29 cellular contexts compared by ENCODE assay signal in genomic region chrX:154797006-154797405, GRCh38. TPM values are rescaled to one million over a fixed set of nuclear protein-coding genes. Genes with fewer than 3 reads are reported as not detected.
DNase-seq lines count a peak whose midpoint lies in the region; ATAC-seq, FAIRE-seq and TF ChIP-seq lines count a peak whose summit lies in the region.
"Had no signal": no experiment of that assay in that cellular context is flagged by ENCODE, and none has a peak within 500 bp of the region (broad histone marks: within the 10 kb centered on the region; RNA-seq: fewer than 3 reads in every experiment).

No MANE protein-coding gene starts in this region.

- H3K4me1 ChIP-seq in BLaER1, result peaks cover 47% of the 10 kb centered on the region
- peaks cover 37% of the 10 kb centered on the region for H3K4me1 ChIP-seq in SJSA1 (replicated peaks)
- H3K4me1 ChIP-seq in H1 (replicated peaks in 1 of 4; ENCODE audit: control insufficient read depth in 3 of 4, insufficient read depth in 4 of 4, low read length in 3 of 4), result peaks cover 0 to 7% (median 1%) of the 10 kb centered on the region in 4 experiments; a peak in 3 of 7 replicates
- H3K4me1 ChIP-seq: uterus had no signal

- H3K79me2 ChIP-seq in H1 (ENCODE audit: control insufficient read depth in 1 of 2, insufficient read depth in 2 of 2, low read length in 2 of 2), result no peaks in the 10 kb centered on the region

- 65% methylated on average over 6 of the region's 6 CpGs; no CpG with 5 or more reads in 1 of the 2 experiments for WGBS in H1 (ENCODE audit: extremely low coverage in 1 of 2, insufficient coverage in 1 of 2, insufficient read length in 1 of 2, insufficient replicate concordance in 2 of 2, low coverage in 1 of 2, low lambda C conversion rate in 2 of 2, missing lambda C conversion rate in 1 of 2), 2 experiments

- H4K8ac ChIP-seq in H1 (ENCODE audit: extremely low read depth, insufficient read depth, low read length), result no peak overlapping the region

- CTCF ChIA-PET in H1 (lab: Charles Lee; ENCODE audit: partially characterized antibody), result no interaction called here
- CTCF ChIA-PET in GM10248 (lab: Yijun Ruan, JAX), result interaction anchor here (1.3 to 1.4 kb wide), 2 partner anchors 47 to 48 kb away, joined by 3 to 5 read pairs; no protein-coding TSS in a partner anchor

- no peak overlapping the region for H3K14ac ChIP-seq in H1 (ENCODE audit: insufficient read length)

- FAIRE-seq in H54 (lab: Jason Lieb, UNC) (peak; percentile 90), H1 (lab: Jason Lieb, UNC) (peak; percentile 36)
- FAIRE-seq: GM12878, kidney, TTC549 had no signal

- no peak overlapping the region for H2BK12ac ChIP-seq in H1 (ENCODE audit: low read depth, low read length)

- POLR2A ChIA-PET in H1 (lab: Charles Lee; ENCODE audit: partially characterized antibody), result interaction anchor here (1.0 kb wide), 1 partner anchor 35 kb away, joined by 3 read pairs; the partner anchor contains the start of gene DKC1
- POLR2A ChIA-PET in GM10248 (lab: Yijun Ruan, JAX), result no interaction called here

- DNase-seq in H54 (ENCODE audit: insufficient read length, low spot score) (peak; percentile 27), SJSA1 (ENCODE audit: low read depth in 1 of 2, low spot score in 2 of 2) (peak in 1 of 2 experiments; percentile 23), H1 (ENCODE audit: low read depth in 1 of 2, low spot score in 2 of 2) (no peak), NCI-H2171 treated with DMSO at 0.1 percent for 48 hours (lab: John Stamatoyannopoulos, UW) (no peak), erythroblast (lab: John Stamatoyannopoulos, UW) (no peak), GM10248 (ENCODE audit: extremely low spot score) (no peak)
- DNase-seq: activated CD8-positive, alpha-beta memory T cell treated with anti-CD3 and anti-CD28 coated beads for 24 hours; activated T-cell treated with anti-CD3 and anti-CD28 coated beads, Interleukin-2, amount 50 U/mL, for 48 hours; anterior cingulate cortex; cerebellar nuclear complex; effector CD8-positive, alpha-beta T cell; kidney; NCI-H1417; NCI-H526; stimulated activated CD4-positive, alpha-beta T cell treated with anti-CD3 and anti-CD28 coated beads, Interleukin-1b, Interleukin-23, amount 100 ng/mL, for 48 hours; uterus had no signal

- no peak overlapping the region for H2AFZ ChIP-seq in H1 (ENCODE audit: low read length)

- TF ChIP-seq CTCF in H1 (IDR thresholded peaks at IDR 0.05; ENCODE audit: control extremely low read depth in 1 of 3, insufficient read depth in 1 of 3, low read depth in 1 of 3, low read length in 3 of 3) (no peak), GM10248 (IDR thresholded peaks at IDR 0.05; ENCODE audit: control extremely low read depth, extremely low read depth, low read depth, missing control alignments) (no peak)

- no peak overlapping the region for H4K5ac ChIP-seq in H1 (ENCODE audit: insufficient read length, low read depth, low read length)

- H3K23me2 ChIP-seq in H1 (ENCODE audit: low read depth, low read length), result no peaks in the 10 kb centered on the region

- H3K9ac ChIP-seq in BLaER1, result no peak overlapping the region
- no peak overlapping the region for H3K9ac ChIP-seq in H1 (replicated peaks in 1 of 4; ENCODE audit: extremely low read depth in 1 of 4, low read depth in 3 of 4, low read length in 3 of 4)

- H2BK5ac ChIP-seq in H1 (ENCODE audit: low read depth, low read length), result no peak overlapping the region

- H3K36me3 ChIP-seq in BLaER1, result peaks cover 7% of the 10 kb centered on the region
- H3K36me3 ChIP-seq in SJSA1, result no peaks in the 10 kb centered on the region
- H3K36me3 ChIP-seq in H1 (ENCODE audit: control insufficient read depth in 2 of 4, insufficient read depth in 4 of 4, low read length in 3 of 4), result no peaks in the 10 kb centered on the region
- H3K36me3 ChIP-seq: esophagus muscularis mucosa, gastroesophageal sphincter, uterus had no signal

- H2BK120ac ChIP-seq in H1 (replicated peaks; ENCODE audit: low read depth, low read length), result no peak overlapping the region

- peaks cover 70% of the 10 kb centered on the region for H3K27me3 ChIP-seq in BLaER1
- H3K27me3 ChIP-seq in SJSA1 (replicated peaks), result no peaks in the 10 kb centered on the region
- H3K27me3 ChIP-seq in H1 (replicated peaks in 1 of 4; ENCODE audit: control insufficient read depth in 3 of 4, extremely low read depth in 1 of 4, insufficient read depth in 3 of 4, low read length in 3 of 4), result peaks cover 0 to 6% (median 2%) of the 10 kb centered on the region in 4 experiments; a peak in 3 of 7 replicates
- H3K27me3 ChIP-seq: esophagus muscularis mucosa, gastroesophageal sphincter, uterus had no signal

- H2BK20ac ChIP-seq in H1 (ENCODE audit: low read length), result no peak overlapping the region

- H3K79me1 ChIP-seq in H1 (ENCODE audit: low read depth, low read length), result no peaks in the 10 kb centered on the region

- no peak overlapping the region for H3K18ac ChIP-seq in H1 (ENCODE audit: extremely low read depth, low read length)

- no peak overlapping the region for H2BK15ac ChIP-seq in H1 (ENCODE audit: low read length)

- H3K9me3 ChIP-seq in BLaER1 (no peaks in the 10 kb centered on the region), SJSA1 (replicated peaks) (no peaks in the 10 kb centered on the region), H1 (ENCODE audit: insufficient read depth in 2 of 2, low read depth in 1 of 2, low read length in 1 of 2) (no peaks in the 10 kb centered on the region)
- H3K9me3 ChIP-seq: esophagus muscularis mucosa, gastroesophageal sphincter, uterus had no signal

- H3K56ac ChIP-seq in H1 (replicated peaks; ENCODE audit: insufficient read length, low read depth, low read length), result no peak overlapping the region

- no peak overlapping the region for H3K23ac ChIP-seq in H1 (ENCODE audit: insufficient read length)

- ATAC-seq in HG02798 (IDR thresholded peaks at IDR 0.05; ENCODE audit: poor library complexity, unreplicated experiment), result no peak
- ATAC-seq: gastroesophageal sphincter; GM12878; stimulated activated effector memory CD8-positive, alpha-beta T cell treated with anti-CD3 and anti-CD28 coated beads, Interleukin-12 subunit alpha, Interleukin-12 subunit beta, amount 100 ng/mL, for 72 hours had no signal

- no peak overlapping the region for H2AK5ac ChIP-seq in H1 (ENCODE audit: low read depth, low read length)

- TF ChIP-seq RAD21 in H1 (IDR thresholded peaks at IDR 0.05 in 1 of 2, conservative IDR thresholded peaks at IDR 0.05 in 1 of 2; ENCODE audit: low read depth in 2 of 2, low read length in 2 of 2), result no peak

- H3K4ac ChIP-seq in H1 (replicated peaks; ENCODE audit: insufficient read length, low read depth, low read length), result no peak overlapping the region

- H4K91ac ChIP-seq in H1 (replicated peaks; ENCODE audit: insufficient read length, low read length), result no peak overlapping the region

- H3K4me3 ChIP-seq in BLaER1, result no peak overlapping the region
- no peak overlapping the region for H3K4me3 ChIP-seq in SJSA1
- H3K4me3 ChIP-seq in H1 (ENCODE audit: extremely low read depth in 1 of 4, insufficient read depth in 2 of 4, low read depth in 3 of 4, low read length in 4 of 4), result no peak overlapping the region
- H3K4me3 ChIP-seq: esophagus muscularis mucosa, gastroesophageal sphincter, GM12878, lung, uterus had no signal

- H3K27ac ChIP-seq in BLaER1 (no peak overlapping the region), SJSA1 (0 out of 2 replicates have a peak overlapping the region, but pooled peaks have one; percentile 11), H1 (ENCODE audit: low read depth, low read length) (no peak overlapping the region)
- H3K27ac ChIP-seq: C4-2B, esophagus muscularis mucosa, gastroesophageal sphincter, uterus had no signal

- TF ChIP-seq EP300 in H1 (IDR thresholded peaks at IDR 0.05; ENCODE audit: borderline replicate concordance in 1 of 2, low read depth in 2 of 2, low read length in 2 of 2), result no peak

- TF ChIP-seq POLR2A in H54 (IDR thresholded peaks at IDR 0.05; ENCODE audit: low read depth, low read length) (no peak), H1 (IDR thresholded peaks at IDR 0.05; ENCODE audit: control extremely low read depth in 1 of 2, low read depth in 2 of 2, low read length in 2 of 2) (no peak), erythroblast (IDR thresholded peaks at IDR 0.05; ENCODE audit: low read length) (no peak)

- H4K20me1 ChIP-seq in BLaER1 (peaks cover 23% of the 10 kb centered on the region), H1 (replicated peaks in 1 of 2; ENCODE audit: control insufficient read depth in 1 of 2, insufficient read depth in 2 of 2, low read length in 2 of 2) (peaks cover 0 to 3% of the 10 kb centered on the region in 2 experiments)

- H3K4me2 ChIP-seq in BLaER1 (peak overlapping the region; percentile 82), H1 (ENCODE audit: insufficient read depth in 1 of 2, low read depth in 2 of 2, low read length in 2 of 2) (no peak overlapping the region)

RNA-seq across cellular contexts. Expression of gene MPP1, which starts 8.3 kb away (rescaled TPM):
- total RNA-seq in SJSA1 (2014; rRNA removed; shearing (Covaris generic)), result 26.5 and 40.1 TPM in 2 replicates
- 12.9 and 13.4 TPM in 2 replicates for total RNA-seq in H1 (2021; fragmentation: NEBNext Ultra II Directional; extraction: Animal tissue kit (Norgen Biotek cat#: 25700))
- polyA plus RNA-seq in H1 (2011; rRNA removed), result 6.2 and 7.6 TPM in 2 replicates
- 9.8 TPM for polyA plus RNA-seq in H1 (2011; cell fraction: cytosol; rRNA removed)
- 14.8 TPM for polyA plus RNA-seq in H1 (2011; cell fraction: nucleus; rRNA removed)
- 13.5 to 17.2 TPM (median 15.1 TPM) in 4 replicates for polyA plus RNA-seq in H1 (2012, experiment 1 of 2)
- polyA plus RNA-seq in H1 (2012, experiment 2 of 2), result 7.0 TPM
- 18.2 TPM for polyA plus RNA-seq in H1 (2013, experiment 1 of 2)
- polyA plus RNA-seq in H1 (2013, experiment 2 of 2), result 17.1 TPM
- polyA minus RNA-seq in H1 (2011; rRNA and poly(A)+ RNA removed), result 12.4 and 13.8 TPM in 2 replicates
- polyA minus RNA-seq in H1 (2011; cell fraction: cytosol; rRNA and poly(A)+ RNA removed), result 7.5 TPM
- 7.3 TPM for polyA minus RNA-seq in H1 (2011; cell fraction: nucleus; rRNA and poly(A)+ RNA removed)

RNA-seq across cellular contexts. Expression of gene DKC1, which starts 34.3 kb away (rescaled TPM):
- 48.1 and 54.9 TPM in 2 replicates for total RNA-seq in SJSA1 (2014; rRNA removed; shearing (Covaris generic))
- 134 and 143 TPM in 2 replicates for total RNA-seq in H1 (2021; fragmentation: NEBNext Ultra II Directional; extraction: Animal tissue kit (Norgen Biotek cat#: 25700))
- polyA plus RNA-seq in H1 (2011; rRNA removed), result 54.7 and 65.6 TPM in 2 replicates
- 108 TPM for polyA plus RNA-seq in H1 (2011; cell fraction: cytosol; rRNA removed)
- 67.1 TPM for polyA plus RNA-seq in H1 (2011; cell fraction: nucleus; rRNA removed)
- polyA plus RNA-seq in H1 (2012, experiment 1 of 2), result 123 to 134 TPM (median 125 TPM) in 4 replicates
- 15.8 TPM for polyA plus RNA-seq in H1 (2012, experiment 2 of 2)
- 131 TPM for polyA plus RNA-seq in H1 (2013, experiment 1 of 2)
- polyA plus RNA-seq in H1 (2013, experiment 2 of 2), result 130 TPM
- polyA minus RNA-seq in H1 (2011; rRNA and poly(A)+ RNA removed), result 96.1 and 119 TPM in 2 replicates
- 50.1 TPM for polyA minus RNA-seq in H1 (2011; cell fraction: cytosol; rRNA and poly(A)+ RNA removed)
- 103 TPM for polyA minus RNA-seq in H1 (2011; cell fraction: nucleus; rRNA and poly(A)+ RNA removed)

RNA-seq across cellular contexts. Expression of gene SMIM9, which starts 37.5 kb away (rescaled TPM):
- not detected in 2 replicates for total RNA-seq in SJSA1 (2014; rRNA removed; shearing (Covaris generic))
- not detected in 2 replicates for total RNA-seq in H1 (2021; fragmentation: NEBNext Ultra II Directional; extraction: Animal tissue kit (Norgen Biotek cat#: 25700))
- not detected in 2 replicates for polyA plus RNA-seq in H1 (2011; rRNA removed)
- not detected for polyA plus RNA-seq in H1 (2011; cell fraction: cytosol; rRNA removed)
- polyA plus RNA-seq in H1 (2011; cell fraction: nucleus; rRNA removed), result not detected
- polyA plus RNA-seq in H1 (2012, experiment 1 of 2), result not detected in 4 replicates
- not detected for polyA plus RNA-seq in H1 (2012, experiment 2 of 2)
- polyA plus RNA-seq in H1 (2013, experiment 1 of 2), result not detected
- polyA plus RNA-seq in H1 (2013, experiment 2 of 2), result not detected
- not detected in 2 replicates for polyA minus RNA-seq in H1 (2011; rRNA and poly(A)+ RNA removed)
- not detected for polyA minus RNA-seq in H1 (2011; cell fraction: cytosol; rRNA and poly(A)+ RNA removed)
- not detected for polyA minus RNA-seq in H1 (2011; cell fraction: nucleus; rRNA and poly(A)+ RNA removed)
- total RNA-seq: esophagus muscularis mucosa, gastroesophageal sphincter, GM12878, kidney, myocyte, pulmonary artery endothelial cell, skeletal muscle tissue, temporal lobe, uterus had no signal
- polyA plus RNA-seq: GM12878, lung had no signal

RNA-seq across cellular contexts. Expression of gene GAB3, which starts 46.1 kb away (rescaled TPM):
- 0.95 and 0.97 TPM in 2 replicates for total RNA-seq in SJSA1 (2014; rRNA removed; shearing (Covaris generic))
- total RNA-seq in H1 (2021; fragmentation: NEBNext Ultra II Directional; extraction: Animal tissue kit (Norgen Biotek cat#: 25700)), result 1.2 and 1.5 TPM in 2 replicates
- 0.48 and 0.52 TPM in 2 replicates for polyA plus RNA-seq in H1 (2011; rRNA removed)
- polyA plus RNA-seq in H1 (2011; cell fraction: cytosol; rRNA removed), result 0.35 TPM
- 1.5 TPM for polyA plus RNA-seq in H1 (2011; cell fraction: nucleus; rRNA removed)
- 0.35 to 0.64 TPM (median 0.46 TPM) in 4 replicates for polyA plus RNA-seq in H1 (2012, experiment 1 of 2)
- 0.09 TPM for polyA plus RNA-seq in H1 (2012, experiment 2 of 2)
- 1.0 TPM for polyA plus RNA-seq in H1 (2013, experiment 1 of 2)
- 0.50 TPM for polyA plus RNA-seq in H1 (2013, experiment 2 of 2)
- 0.73 and 1.6 TPM in 2 replicates for polyA minus RNA-seq in H1 (2011; rRNA and poly(A)+ RNA removed)
- 0.51 TPM for polyA minus RNA-seq in H1 (2011; cell fraction: cytosol; rRNA and poly(A)+ RNA removed)
- polyA minus RNA-seq in H1 (2011; cell fraction: nucleus; rRNA and poly(A)+ RNA removed), result 1.1 TPM
